ENCODE assay signal across 15 cellular contexts in the genomic region with DNA sequence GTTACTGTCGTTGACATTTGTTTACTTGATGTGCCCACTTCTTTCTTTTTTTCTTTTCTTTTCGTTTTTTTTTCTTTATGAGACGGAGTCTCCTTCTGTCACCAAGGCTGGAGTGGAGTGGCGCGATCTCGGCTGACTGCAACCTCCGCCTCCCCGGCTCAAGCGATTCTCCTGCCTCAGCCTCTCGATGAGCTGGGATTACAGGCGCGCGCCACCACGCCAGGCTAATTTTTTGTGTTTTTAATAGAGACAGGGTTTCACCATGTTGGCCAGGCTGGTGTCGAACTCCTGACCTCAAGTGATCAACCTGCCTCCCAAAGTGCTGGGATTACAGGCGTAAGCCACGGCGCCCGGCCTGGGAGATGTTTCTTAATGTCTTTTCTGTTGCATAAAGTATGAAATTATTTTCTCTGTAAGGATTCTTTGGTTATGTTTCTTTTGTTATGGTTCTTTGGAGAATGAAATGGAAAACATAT. TPM values are rescaled to one million over a fixed set of nuclear protein-coding genes. Genes with fewer than 3 reads are reported as not detected.
DNase-seq lines count a peak whose midpoint lies in the region; ATAC-seq and TF ChIP-seq lines count a peak whose summit lies in the region.
"Had no signal": no experiment of that assay in that cellular context is flagged by ENCODE, and none has a peak within 500 bp of the region (broad histone marks: within the 10 kb centered on the region; RNA-seq: fewer than 3 reads in every experiment).

No MANE protein-coding gene starts in this region.

- no peaks in the 10 kb centered on the region for H3K4me1 Mint-ChIP-seq in activated naive CD4-positive, alpha-beta T cell treated with anti-CD3 and anti-CD28 coated beads, Interleukin-2, amount 50 U/mL, for 24 hours
- H3K4me1 Mint-ChIP-seq in WTC11: peaks cover 10% of the 10 kb centered on the region
- H3K4me1 Mint-ChIP-seq in glutamatergic neuron (ENCODE audit: low read depth, unreplicated experiment): no peaks in the 10 kb centered on the region
- peaks cover 0 to 7% (median 0%) of the 10 kb centered on the region in 3 donors for H3K4me1 Mint-ChIP-seq in T-cell

- no peak for TF ChIP-seq CTCF in WTC11 (IDR thresholded peaks at IDR 0.05)
- TF ChIP-seq CTCF in glutamatergic neuron (IDR thresholded peaks at IDR 0.05; ENCODE audit: partially characterized antibody, unreplicated experiment): no peak
- TF ChIP-seq CTCF in coronary artery (IDR thresholded peaks at IDR 0.05): no peak

- POLR2A ChIA-PET in WTC11 (lab: Charles Lee) (no interaction called here), T-cell (lab: Charles Lee) (no interaction called here)

- no peak overlapping the region for H3K4me3 ChIP-seq in coronary artery
- H3K4me3 ChIP-seq: BLaER1, esophagus muscularis mucosa, uterus had no signal

- CTCF ChIA-PET in WTC11 (lab: Charles Lee): interaction anchor here (0.6 to 1.6 kb wide), 12 partner anchors 16 to 676 kb away, joined by 3 to 5 read pairs (median 4); partner anchors contain the start of gene ZNF184
- CTCF ChIA-PET in T-cell (lab: Charles Lee): no interaction called here

- no peak overlapping the region for H3K4me3 Mint-ChIP-seq in activated naive CD4-positive, alpha-beta T cell treated with anti-CD3 and anti-CD28 coated beads, Interleukin-2, amount 50 U/mL, for 24 hours
- H3K4me3 Mint-ChIP-seq in WTC11 (peak overlapping the region; percentile 95), glutamatergic neuron (ENCODE audit: unreplicated experiment) (peak overlapping the region; percentile 90), T-cell (peak overlapping the region in 1 of 3 donors; percentile 42)

- ATAC-seq in activated naive CD4-positive, alpha-beta T cell treated with anti-CD3 and anti-CD28 coated beads, Interleukin-2, amount 50 U/mL, for 72 hours: no peak
- no peak for ATAC-seq in WTC11
- no peak for ATAC-seq in stimulated activated naive CD8-positive, alpha-beta T cell treated with anti-CD3 and anti-CD28 coated beads, Interleukin-15, Interleukin-2, amounts not matched to agents 100 U/mL and 50 U/mL, for 24 hours
- no peak for ATAC-seq in T-cell (replicated peaks in 1 of 4)
- ATAC-seq: activated CD4-positive, CD25-positive, alpha-beta regulatory T cell treated with anti-CD3 and anti-CD28 coated beads, Interleukin-2, amount 50 U/mL, for 24 hours; left ventricle myocardium superior had no signal

- H3K27ac ChIP-seq in coronary artery: no peak overlapping the region
- H3K27ac ChIP-seq: BLaER1, esophagus muscularis mucosa, uterus had no signal

- no peaks in the 10 kb centered on the region for H3K36me3 Mint-ChIP-seq in activated naive CD4-positive, alpha-beta T cell treated with anti-CD3 and anti-CD28 coated beads, Interleukin-2, amount 50 U/mL, for 24 hours
- peaks cover 6% of the 10 kb centered on the region in 2 donors for H3K36me3 Mint-ChIP-seq in activated naive CD4-positive, alpha-beta T cell treated with anti-CD3 and anti-CD28 coated beads, Interleukin-2, amount 50 U/mL, for 72 hours
- H3K36me3 Mint-ChIP-seq in WTC11: no peaks in the 10 kb centered on the region
- no peaks in the 10 kb centered on the region for H3K36me3 Mint-ChIP-seq in glutamatergic neuron (ENCODE audit: unreplicated experiment)
- H3K36me3 Mint-ChIP-seq in T-cell: no peaks in the 10 kb centered on the region

- H3K27me3 Mint-ChIP-seq in activated naive CD4-positive, alpha-beta T cell treated with anti-CD3 and anti-CD28 coated beads, Interleukin-2, amount 50 U/mL, for 24 hours: peaks cover 38% of the 10 kb centered on the region
- H3K27me3 Mint-ChIP-seq in WTC11 (ENCODE audit: low read depth): no peaks in the 10 kb centered on the region; the same call in 1 of the 2 replicates
- peaks cover 17% of the 10 kb centered on the region for H3K27me3 Mint-ChIP-seq in glutamatergic neuron (ENCODE audit: unreplicated experiment)
- peaks cover 52 to 69% of the 10 kb centered on the region in 2 donors for H3K27me3 Mint-ChIP-seq in T-cell

- DNase-seq in activated naive CD4-positive, alpha-beta T cell treated with anti-CD3 and anti-CD28 coated beads, Interleukin-2, amount 50 U/mL, for 72 hours (ENCODE audit: low spot score in 2 of 2): no peak
- DNase-seq in WTC11 (ENCODE audit: low spot score) (peak; percentile 44), glutamatergic neuron (peak; percentile 30), T-cell (no peak), coronary artery (ENCODE audit: low spot score) (no peak), GF-D8 (lab: John Stamatoyannopoulos, UW) (no peak)
- DNase-seq in stimulated activated naive CD8-positive, alpha-beta T cell treated with anti-CD3 and anti-CD28 coated beads, Interleukin-15, Interleukin-2, amounts not matched to agents 100 U/mL and 50 U/mL, for 24 hours: peak; percentile 8
- DNase-seq: amniotic stem cell, left ventricle myocardium superior, NCI-H1694, uterus had no signal

- peaks cover 4% of the 10 kb centered on the region for H3K9me3 Mint-ChIP-seq in activated naive CD4-positive, alpha-beta T cell treated with anti-CD3 and anti-CD28 coated beads, Interleukin-2, amount 50 U/mL, for 24 hours
- peaks cover 5 to 9% of the 10 kb centered on the region in 2 donors for H3K9me3 Mint-ChIP-seq in activated naive CD4-positive, alpha-beta T cell treated with anti-CD3 and anti-CD28 coated beads, Interleukin-2, amount 50 U/mL, for 72 hours
- H3K9me3 Mint-ChIP-seq in WTC11 (no peaks in the 10 kb centered on the region), glutamatergic neuron (ENCODE audit: unreplicated experiment) (peaks cover 15% of the 10 kb centered on the region), T-cell (peaks cover 0 to 5% (median 4%) of the 10 kb centered on the region in 3 donors)

- peak overlapping the region; percentile 72 for H3K27ac Mint-ChIP-seq in activated naive CD4-positive, alpha-beta T cell treated with anti-CD3 and anti-CD28 coated beads, Interleukin-2, amount 50 U/mL, for 24 hours
- H3K27ac Mint-ChIP-seq in activated naive CD4-positive, alpha-beta T cell treated with anti-CD3 and anti-CD28 coated beads, Interleukin-2, amount 50 U/mL, for 72 hours: no peak overlapping the region
- peak overlapping the region; percentile 87 for H3K27ac Mint-ChIP-seq in WTC11
- H3K27ac Mint-ChIP-seq in glutamatergic neuron (ENCODE audit: unreplicated experiment): no peak overlapping the region
- no peak overlapping the region for H3K27ac Mint-ChIP-seq in T-cell

TF ChIP-seq in WTC11, 78 proteins besides CTCF, POLR2A, EP300 and RAD21 (continues in another document):
- TF ChIP-seq, protein P1, sequence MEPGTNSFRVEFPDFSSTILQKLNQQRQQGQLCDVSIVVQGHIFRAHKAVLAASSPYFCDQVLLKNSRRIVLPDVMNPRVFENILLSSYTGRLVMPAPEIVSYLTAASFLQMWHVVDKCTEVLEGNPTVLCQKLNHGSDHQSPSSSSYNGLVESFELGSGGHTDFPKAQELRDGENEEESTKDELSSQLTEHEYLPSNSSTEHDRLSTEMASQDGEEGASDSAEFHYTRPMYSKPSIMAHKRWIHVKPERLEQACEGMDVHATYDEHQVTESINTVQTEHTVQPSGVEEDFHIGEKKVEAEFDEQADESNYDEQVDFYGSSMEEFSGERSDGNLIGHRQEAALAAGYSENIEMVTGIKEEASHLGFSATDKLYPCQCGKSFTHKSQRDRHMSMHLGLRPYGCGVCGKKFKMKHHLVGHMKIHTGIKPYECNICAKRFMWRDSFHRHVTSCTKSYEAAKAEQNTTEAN (CRISPR knock-in tag; IDR thresholded peaks at IDR 0.05): no peak
- TF ChIP-seq CREM (CRISPR knock-in tag; IDR thresholded peaks at IDR 0.05) (no peak), ZNF263 (CRISPR knock-in tag; IDR thresholded peaks at IDR 0.05; ENCODE audit: low read depth) (no peak), ZNF512 (CRISPR knock-in tag; IDR thresholded peaks at IDR 0.05; ENCODE audit: borderline replicate concordance) (no peak), ZNF121 (CRISPR knock-in tag; IDR thresholded peaks at IDR 0.05) (no peak), FOXP1 (CRISPR knock-in tag; IDR thresholded peaks at IDR 0.05; ENCODE audit: borderline replicate concordance) (no peak), ZNF317 (CRISPR knock-in tag; IDR thresholded peaks at IDR 0.05; ENCODE audit: borderline replicate concordance, low read depth) (no peak), PREB (CRISPR knock-in tag; IDR thresholded peaks at IDR 0.05; ENCODE audit: borderline replicate concordance) (no peak)

RNA-seq across cellular contexts. Expression of gene PRSS16, which starts 33.3 kb away (rescaled TPM):
- total RNA-seq in activated naive CD4-positive, alpha-beta T cell treated with anti-CD3 and anti-CD28 coated beads, Interleukin-2, amount 50 U/mL, for 72 hours: 1 to 10 TPM; 1.3 to 2.5 TPM
- 18.5 to 21.1 TPM (median 19.3 TPM) in 3 replicates for total RNA-seq in WTC11 (2021)
- 0.64 TPM for total RNA-seq in glutamatergic neuron (ENCODE audit: unreplicated experiment)
- 1 to 10 TPM in 4 of 5 donors, under 1 TPM in 1; 0.43 to 3.2 (median 2.1) TPM for total RNA-seq in T-cell
- total RNA-seq: esophagus muscularis mucosa, left ventricle myocardium superior had no signal

Comparison
In these comparisons a context has a peak if more than half of its experiments do, and no peak if none do; other contexts are left out.
1. H3K27ac Mint-ChIP-seq: peak in activated naive CD4-positive, alpha-beta T cell treated with anti-CD3 and anti-CD28 coated beads, Interleukin-2, amount 50 U/mL, for 24 hours (single experiment) and WTC11 (single experiment); none in activated naive CD4-positive, alpha-beta T cell treated with anti-CD3 and anti-CD28 coated beads, Interleukin-2, amount 50 U/mL, for 72 hours (0 of 2), glutamatergic neuron (single experiment) and T-cell (0 of 2).
2. DNase-seq: peak in WTC11 (single experiment), glutamatergic neuron (single experiment) and stimulated activated naive CD8-positive, alpha-beta T cell treated with anti-CD3 and anti-CD28 coated beads, Interleukin-15, Interleukin-2, amounts not matched to agents 100 U/mL and 50 U/mL, for 24 hours (single experiment); none in activated naive CD4-positive, alpha-beta T cell treated with anti-CD3 and anti-CD28 coated beads, Interleukin-2, amount 50 U/mL, for 72 hours (0 of 2), T-cell (0 of 34), coronary artery (single experiment) and GF-D8 (single experiment).